19 cellular contexts compared by ENCODE assay signal in the genomic region with DNA sequence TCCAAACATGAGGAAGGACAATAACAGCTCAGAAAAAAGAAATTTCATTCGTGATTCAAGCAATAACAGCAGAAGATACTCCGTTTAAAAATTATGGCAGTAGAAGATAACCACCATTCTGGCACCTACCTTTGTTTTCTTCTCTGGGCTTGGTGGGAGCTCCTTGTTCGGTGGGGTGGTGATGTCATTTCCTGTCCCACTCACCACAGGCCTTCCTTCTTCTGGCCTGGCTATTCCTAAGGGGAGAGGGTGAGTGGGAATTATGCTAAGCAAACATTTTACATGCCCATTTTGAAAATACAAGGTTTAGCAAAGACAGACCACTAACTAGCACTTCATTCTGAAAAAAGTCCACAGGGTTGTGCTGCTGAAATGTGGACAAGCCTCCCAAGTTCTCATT.
DNase-seq lines count a peak whose midpoint lies in the region; ATAC-seq and TF ChIP-seq lines count a peak whose summit lies in the region.
"Had no signal": no experiment of that assay in that cellular context is flagged by ENCODE, and none has a peak within 500 bp of the region (broad histone marks: within the 10 kb centered on the region; RNA-seq: fewer than 3 reads in every experiment).

No MANE protein-coding gene starts in this region.

- CTCF ChIA-PET in CD8-positive, alpha-beta memory T cell (lab: Charles Lee): no interaction called here

- no peaks in the 10 kb centered on the region for H3K9me3 Mint-ChIP-seq in CD8-positive, alpha-beta memory T cell
- H3K9me3 Mint-ChIP-seq: activated T-cell treated with anti-CD3 and anti-CD28 coated beads, Interleukin-2, amount 50 U/mL, for 4 hours; natural killer cell treated with Interleukin-12 subunit alpha and Interleukin-12 subunit beta and Interleukin-15 and Interleukin-18, amount 100 ng/mL, for 72 hours had no signal

- H3K4me1 ChIP-seq in CD8-positive, alpha-beta memory T cell (ENCODE audit: insufficient read depth, low read length): no peaks in the 10 kb centered on the region
- peaks cover 8% of the 10 kb centered on the region for H3K4me1 ChIP-seq in mesodermal cell (ENCODE audit: control insufficient read depth, insufficient read depth, low read length, poor library complexity, severe bottlenecking)

- H3K27me3 Mint-ChIP-seq in CD8-positive, alpha-beta memory T cell: no peaks in the 10 kb centered on the region
- H3K27me3 Mint-ChIP-seq: natural killer cell treated with Interleukin-12 subunit alpha and Interleukin-12 subunit beta and Interleukin-15 and Interleukin-18, amount 100 ng/mL, for 72 hours had no signal

- no peak overlapping the region for H3K4me3 Mint-ChIP-seq in CD8-positive, alpha-beta memory T cell
- H3K4me3 Mint-ChIP-seq: activated T-cell treated with anti-CD3 and anti-CD28 coated beads, Interleukin-2, amount 50 U/mL, for 4 hours; natural killer cell treated with Interleukin-12 subunit alpha and Interleukin-12 subunit beta and Interleukin-15 and Interleukin-18, amount 100 ng/mL, for 72 hours had no signal

- TF ChIP-seq CTCF in choroid plexus epithelial cell (conservative IDR thresholded peaks at IDR 0.05; ENCODE audit: low read depth, low read length): no peak

- peak overlapping the region in 7 of 8 donors; percentile 20 to 78 (median 77) for H3K27ac Mint-ChIP-seq in CD8-positive, alpha-beta memory T cell

- peaks cover 3% of the 10 kb centered on the region for H3K36me3 ChIP-seq in CD8-positive, alpha-beta memory T cell (ENCODE audit: insufficient read depth, low read length)
- peaks cover 75% of the 10 kb centered on the region for H3K36me3 ChIP-seq in mesodermal cell (ENCODE audit: control insufficient read depth, insufficient read depth, low read length)

- no peak for DNase-seq in CD8-positive, alpha-beta memory T cell
- DNase-seq in M059J (ENCODE audit: low read depth) (peak; percentile 16), choroid plexus epithelial cell (ENCODE audit: low read depth) (peak; percentile 24), NCI-H1092 (lab: John Stamatoyannopoulos, UW) (no peak), NCI-H510A (lab: John Stamatoyannopoulos, UW) (no peak), DMS153 (lab: John Stamatoyannopoulos, UW) (no peak)
- DNase-seq: activated CD4-positive, alpha-beta T cell treated with anti-CD3 and anti-CD28 coated beads for 48 hours; activated T-cell treated with anti-CD3 and anti-CD28 coated beads, Interleukin-2, amount 50 U/mL, for 4 hours; anterior cingulate cortex; C1 segment of cervical spinal cord; DND-41; MG63; NCI-H2081 treated with DMSO at 0.1 percent for 48 hours; stimulated activated CD4-positive, alpha-beta T cell treated with anti-CD3 and anti-CD28 coated beads, Interleukin-1b, Interleukin-23, amount 100 ng/mL, for 48 hours; tibial artery had no signal

- POLR2A ChIA-PET in CD8-positive, alpha-beta memory T cell (lab: Charles Lee): no interaction called here

- H3K27me3 ChIP-seq in CD8-positive, alpha-beta memory T cell (ENCODE audit: insufficient read depth, low read length, poor library complexity, severe bottlenecking): no peaks in the 10 kb centered on the region
- H3K27me3 ChIP-seq: hepatocyte, MG63, tibial artery had no signal

- ATAC-seq in GM19351 (IDR thresholded peaks at IDR 0.05; ENCODE audit: unreplicated experiment): no peak
- ATAC-seq: activated T-cell treated with anti-CD3 and anti-CD28 coated beads, Interleukin-2, amount 50 U/mL, for 4 hours; natural killer cell treated with Interleukin-12 subunit alpha and Interleukin-12 subunit beta and Interleukin-15 and Interleukin-18, amount 100 ng/mL, for 72 hours had no signal

- H3K4me1 Mint-ChIP-seq in CD8-positive, alpha-beta memory T cell: peaks cover 15 to 18% (median 17%) of the 10 kb centered on the region in 3 donors

- no peak overlapping the region for H3K27ac ChIP-seq in CD8-positive, alpha-beta memory T cell (ENCODE audit: low read depth, low read length)
- H3K27ac ChIP-seq in mesodermal cell (ENCODE audit: low read depth, low read length, severe bottlenecking): peak overlapping the region; percentile 7
- H3K27ac ChIP-seq: hepatocyte had no signal

- peaks cover 0 to 39% (median 8%) of the 10 kb centered on the region in 3 donors for H3K36me3 Mint-ChIP-seq in CD8-positive, alpha-beta memory T cell

- no peak overlapping the region for H3K4me3 ChIP-seq in CD8-positive, alpha-beta memory T cell (ENCODE audit: low read length)
- no peak overlapping the region for H3K4me3 ChIP-seq in choroid plexus epithelial cell (ENCODE audit: low read depth, low read length)
- H3K4me3 ChIP-seq in mesodermal cell (ENCODE audit: extremely low read depth, insufficient read depth, low read length, poor library complexity, severe bottlenecking): no peak overlapping the region
- H3K4me3 ChIP-seq: hepatocyte, MG63, tibial artery had no signal

- 100% methylated on average over 1 to 2 of the region's 3 CpGs for WGBS in mesodermal cell (ENCODE audit: insufficient coverage in 2 of 2), 2 experiments

- no peaks in the 10 kb centered on the region for H3K9me3 ChIP-seq in CD8-positive, alpha-beta memory T cell (ENCODE audit: low read length)
- no peaks in the 10 kb centered on the region for H3K9me3 ChIP-seq in mesodermal cell (ENCODE audit: control insufficient read depth, low read length)
- H3K9me3 ChIP-seq: MG63, tibial artery had no signal

Comparison
In these comparisons a context has a peak if more than half of its experiments do, and no peak if none do; other contexts are left out.
1. DNase-seq: peak in M059J (single experiment) and choroid plexus epithelial cell (single experiment); none in CD8-positive, alpha-beta memory T cell (0 of 5), NCI-H1092 (single experiment), NCI-H510A (single experiment) and DMS153 (single experiment).